ENCODE assay signal across 27 cellular contexts in genomic region chr6:141734441-141734840, GRCh38.
"Had no signal": no experiment of that assay in that cellular context is flagged by ENCODE, and none has a peak within 500 bp of the region (broad histone marks: within the 10 kb centered on the region; RNA-seq: fewer than 3 reads in every experiment).

No MANE protein-coding gene starts in this region.

- H3K27me3 ChIP-seq: Peyer's patch had no signal

- H2AFZ ChIP-seq: PC-9 had no signal

- H3K27ac ChIP-seq: KMS-11, PC-9, Peyer's patch had no signal

- H3K4me1 ChIP-seq: Peyer's patch had no signal

- ATAC-seq: HepG2, Right ventricle myocardium inferior, T-helper 17 cell had no signal

- DNase-seq: IMR-90; MM.1S; NCI-H1048; NCI-H1105; NCI-H1417; NCI-H1436 treated with DMSO at 0.1 percent for 48 hours; NCI-H1694; NCI-H187 treated with DMSO at 0.1 percent for 48 hours; NCI-H2029 treated with DMSO at 0.1 percent for 48 hours; NCI-H2171 treated with DMSO at 0.1 percent for 48 hours; NCI-H2227 treated with DMSO at 0.1 percent for 48 hours; NCI-H510A; NCI-H524 treated with DMSO at 0.1 percent for 48 hours; NCI-H69; NCI-H774; NK-92 treated with Interleukin-12 subunit alpha and Interleukin-12 subunit beta, amount 100 ng/mL, for 24 hours; OCI-M1; PC-9; Peyer's patch; SHP77 treated with DMSO at 0.1 percent for 48 hours; SK-N-SH; SW 1271; T-helper 1 cell; T-helper 17 cell had no signal

- H3K36me3 ChIP-seq: Peyer's patch had no signal

- H3K4me3 ChIP-seq: PC-9, Peyer's patch had no signal

- H3K9ac ChIP-seq: KMS-11, SK-N-SH had no signal

- H3K4me2 ChIP-seq: KMS-11, PC-9, SK-N-SH had no signal

- H3K9me3 ChIP-seq: Peyer's patch, SK-N-SH had no signal
